Comparison of ENCODE assay signal across 8 cellular contexts in genomic region chr22:44667829-44668189, GRCh38. TPM values are rescaled to one million over a fixed set of nuclear protein-coding genes. Genes with fewer than 3 reads are reported as not detected.
A peak's percentile ranks its signal among the peaks of the same experiment; 100 is the strongest.
DNase-seq lines count a peak whose midpoint lies in the region; ATAC-seq and TF ChIP-seq lines count a peak whose summit lies in the region.

No MANE protein-coding gene starts in this region.

- H3K4me3 Mint-ChIP-seq in activated CD8-positive, alpha-beta T cell treated with anti-CD3 and anti-CD28 coated beads for 36 hours, result peak overlapping the region; percentile 61

- TF ChIP-seq CTCF in activated CD8-positive, alpha-beta T cell treated with anti-CD3 and anti-CD28 coated beads for 36 hours (IDR thresholded peaks at IDR 0.05), result no peak
- no peak for TF ChIP-seq CTCF in fibroblast of pulmonary artery (IDR thresholded peaks at IDR 0.05; ENCODE audit: low read length, missing control alignments)
- no peak for TF ChIP-seq CTCF in sigmoid colon (IDR thresholded peaks at IDR 0.05)

- CTCF ChIA-PET in activated CD8-positive, alpha-beta T cell treated with anti-CD3 and anti-CD28 coated beads for 36 hours (lab: Charles Lee), result interaction anchor here (6.2 kb wide), 1 partner anchor 15 kb away, joined by 56 read pairs; no protein-coding TSS in a partner anchor

- H3K9me3 Mint-ChIP-seq in activated CD8-positive, alpha-beta T cell treated with anti-CD3 and anti-CD28 coated beads for 36 hours, result no peaks in the 10 kb centered on the region

- TF ChIP-seq POLR2A in sigmoid colon (IDR thresholded peaks at IDR 0.05), result no peak

- peak; percentile 30 for DNase-seq in CD1c-positive myeloid dendritic cell (ENCODE audit: extremely low spot score)
- peak; percentile 87 for DNase-seq in activated CD8-positive, alpha-beta T cell treated with anti-CD3 and anti-CD28 coated beads for 36 hours
- DNase-seq in fibroblast of pulmonary artery (ENCODE audit: low read depth), result no peak
- DNase-seq in sigmoid colon, result peak; percentile 58
- no peak for DNase-seq in NCI-H69 (lab: John Stamatoyannopoulos, UW)
- DNase-seq in LoVo (ENCODE audit: low spot score), result no peak

- peaks cover 0 to 18% (median 4%) of the 10 kb centered on the region in 3 donors for H3K27me3 ChIP-seq in sigmoid colon

- WGBS in sigmoid colon, 2 donors, result 4 to 15% methylated on average over 8 of the region's 8 CpGs

- no peak for TF ChIP-seq EP300 in sigmoid colon (IDR thresholded peaks at IDR 0.05)

- H3K27me3 Mint-ChIP-seq in activated CD8-positive, alpha-beta T cell treated with anti-CD3 and anti-CD28 coated beads for 36 hours, result no peaks in the 10 kb centered on the region

- H3K27ac Mint-ChIP-seq in activated CD8-positive, alpha-beta T cell treated with anti-CD3 and anti-CD28 coated beads for 36 hours, result peak overlapping the region; percentile 76

- no peaks in the 10 kb centered on the region for H3K36me3 ChIP-seq in sigmoid colon

- POLR2A ChIA-PET in activated CD8-positive, alpha-beta T cell treated with anti-CD3 and anti-CD28 coated beads for 36 hours (lab: Charles Lee), result interaction anchor here (1.2 kb wide), 1 partner anchor 16 kb away, joined by 4 read pairs; no protein-coding TSS in a partner anchor

- no peaks in the 10 kb centered on the region for H3K9me3 ChIP-seq in sigmoid colon

- peak; percentile 52 for ATAC-seq in activated CD8-positive, alpha-beta T cell treated with anti-CD3 and anti-CD28 coated beads for 36 hours
- no peak for ATAC-seq in GM18517 (IDR thresholded peaks at IDR 0.05; ENCODE audit: unreplicated experiment)
- ATAC-seq in GM18858 (IDR thresholded peaks at IDR 0.05; ENCODE audit: unreplicated experiment), result no peak

- H3K4me1 ChIP-seq in sigmoid colon, result peaks cover 0 to 25% (median 14%) of the 10 kb centered on the region in 4 donors

- H3K27ac ChIP-seq in sigmoid colon, result peak overlapping the region; percentile 58 to 76 (median 71)

- H3K36me3 Mint-ChIP-seq in activated CD8-positive, alpha-beta T cell treated with anti-CD3 and anti-CD28 coated beads for 36 hours (ENCODE audit: low read depth), result no peaks in the 10 kb centered on the region

- intact Hi-C loops in activated CD8-positive, alpha-beta T cell treated with anti-CD3 and anti-CD28 coated beads for 36 hours (cut with micrococcal nuclease), result no loop called here
- intact Hi-C loops in sigmoid colon (cut with DNase I), result no loop called here

- H3K4me3 ChIP-seq in fibroblast of pulmonary artery (replicated peaks; ENCODE audit: low read depth, low read length), result peak overlapping the region; percentile 55
- peak overlapping the region; percentile 41 to 72 (median 58) for H3K4me3 ChIP-seq in sigmoid colon

- peaks cover 60% of the 10 kb centered on the region for H3K4me1 Mint-ChIP-seq in activated CD8-positive, alpha-beta T cell treated with anti-CD3 and anti-CD28 coated beads for 36 hours (ENCODE audit: low read depth)

RNA-seq across cellular contexts. Expression of gene PRR5, which starts 34.2 kb away (rescaled TPM):
- 10 to 100 TPM; 26.8 to 27.3 TPM for total RNA-seq in activated CD8-positive, alpha-beta T cell treated with anti-CD3 and anti-CD28 coated beads for 36 hours
- 10 to 100 TPM in 2 of 4 donors, 1 to 10 TPM in 2; 7.9 to 13.6 (median 10.6) TPM for total RNA-seq in sigmoid colon
- polyA plus RNA-seq in sigmoid colon, result 10 to 100 TPM; 12.7 to 35.6 (median 13.2) TPM

Comparison
In these comparisons a context has a peak if more than half of its experiments do, and no peak if none do; other contexts are left out.
1. DNase-seq: peak in CD1c-positive myeloid dendritic cell (single experiment), activated CD8-positive, alpha-beta T cell treated with anti-CD3 and anti-CD28 coated beads for 36 hours (single experiment) and sigmoid colon (single experiment); none in fibroblast of pulmonary artery (single experiment), NCI-H69 (single experiment) and LoVo (single experiment).